In the genomic region with DNA sequence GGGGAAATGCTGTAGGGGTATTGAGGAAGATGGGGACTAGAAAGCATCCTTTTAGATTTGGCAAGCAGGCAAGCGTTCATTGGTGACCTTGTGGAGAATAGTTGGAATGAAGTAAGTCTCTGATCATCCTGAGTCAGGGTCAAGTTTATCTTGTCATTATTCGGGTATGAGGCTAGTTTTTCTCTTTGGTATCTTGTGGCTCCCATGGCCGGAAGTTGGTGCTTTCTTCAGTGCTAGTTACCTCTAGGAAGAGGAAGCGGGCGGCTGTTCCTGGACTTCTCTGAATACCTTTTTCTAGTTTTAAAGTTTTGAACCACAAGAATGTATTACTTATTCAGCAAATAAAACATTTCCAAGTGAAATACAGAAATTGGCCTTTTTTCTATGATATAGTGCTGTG, we compare ENCODE assay signal across 14 cellular contexts. TPM values are rescaled to one million over a fixed set of nuclear protein-coding genes. Genes with fewer than 3 reads are reported as not detected.
DNase-seq lines count a peak whose midpoint lies in the region; ATAC-seq lines count a peak whose summit lies in the region.
"Had no signal": no experiment of that assay in that cellular context is flagged by ENCODE, and none has a peak within 500 bp of the region (broad histone marks: within the 10 kb centered on the region; RNA-seq: fewer than 3 reads in every experiment).

No MANE protein-coding gene starts in this region.

- peaks cover 43% of the 10 kb centered on the region for H3K4me1 Mint-ChIP-seq in activated T-cell treated with anti-CD3 and anti-CD28 coated beads, Interleukin-2, amount 50 U/mL, for 4 hours (ENCODE audit: low read depth)
- H3K4me1 Mint-ChIP-seq in activated naive CD8-positive, alpha-beta T cell treated with anti-CD3 and anti-CD28 coated beads for 36 hours, result peaks cover 45% of the 10 kb centered on the region
- H3K4me1 Mint-ChIP-seq in stimulated activated effector memory CD8-positive, alpha-beta T cell treated with anti-CD3 and anti-CD28 coated beads, Interleukin-12 subunit alpha, Interleukin-12 subunit beta, amount 100 ng/mL, for 72 hours, result peaks cover 36% of the 10 kb centered on the region

- no peaks in the 10 kb centered on the region for H3K79me2 ChIP-seq in Karpas-422 (ENCODE audit: low read length)

- H3K9me3 ChIP-seq in Karpas-422 (ENCODE audit: low read length), result no peaks in the 10 kb centered on the region
- H3K9me3 ChIP-seq: SJCRH30 had no signal

- DNase-seq in activated T-cell treated with anti-CD3 and anti-CD28 coated beads, Interleukin-2, amount 50 U/mL, for 4 hours, result no peak
- DNase-seq in activated T-cell treated with anti-CD3 and anti-CD28 coated beads, Interleukin-2, amount 50 U/mL, for 1 hour, result no peak
- peak; percentile 53 for DNase-seq in Karpas-422
- DNase-seq in activated naive CD8-positive, alpha-beta T cell treated with anti-CD3 and anti-CD28 coated beads for 36 hours, result no peak
- peak in 1 of 2 donors; percentile 49 for DNase-seq in stimulated activated effector memory CD8-positive, alpha-beta T cell treated with anti-CD3 and anti-CD28 coated beads, Interleukin-12 subunit alpha, Interleukin-12 subunit beta, amount 100 ng/mL, for 72 hours (ENCODE audit: low spot score in 2 of 2)
- no peak for DNase-seq in hippocampal formation (lab: John Stamatoyannopoulos, UW)
- DNase-seq: activated CD4-positive, CD25-positive, alpha-beta regulatory T cell treated with anti-CD3 and anti-CD28 coated beads, Interleukin-2, amount 50 U/mL, for 72 hours; anterior cingulate cortex; DND-41; hypothalamus; SJCRH30; stimulated activated CD4-positive, alpha-beta T cell treated with anti-CD3 and anti-CD28 coated beads, Interleukin-4, amount 100 ng/mL, for 24 hours had no signal

- H3K4me1 ChIP-seq in Karpas-422 (ENCODE audit: low read length), result peaks cover 29% of the 10 kb centered on the region

- no peaks in the 10 kb centered on the region for H3K36me3 ChIP-seq in Karpas-422 (ENCODE audit: insufficient read depth, low read length)
- H3K36me3 ChIP-seq: SJCRH30 had no signal

- H3K4me3 ChIP-seq in Karpas-422 (ENCODE audit: low read length), result peak overlapping the region; percentile 41; the same call in 1 of the 2 replicates
- H3K4me3 ChIP-seq: SJCRH30 had no signal

- H3K9ac ChIP-seq in Karpas-422 (ENCODE audit: low read length), result no peak overlapping the region

- no peaks in the 10 kb centered on the region for H3K9me2 ChIP-seq in Karpas-422 (replicated peaks; ENCODE audit: insufficient read depth, low read length)

- peak overlapping the region; percentile 47 for H3K4me3 Mint-ChIP-seq in activated T-cell treated with anti-CD3 and anti-CD28 coated beads, Interleukin-2, amount 50 U/mL, for 4 hours
- H3K4me3 Mint-ChIP-seq in activated naive CD8-positive, alpha-beta T cell treated with anti-CD3 and anti-CD28 coated beads for 36 hours, result peak overlapping the region; percentile 33
- H3K4me3 Mint-ChIP-seq in stimulated activated effector memory CD8-positive, alpha-beta T cell treated with anti-CD3 and anti-CD28 coated beads, Interleukin-12 subunit alpha, Interleukin-12 subunit beta, amount 100 ng/mL, for 72 hours, result peak overlapping the region; percentile 47

- no peak for ATAC-seq in activated T-cell treated with anti-CD3 and anti-CD28 coated beads, Interleukin-2, amount 50 U/mL, for 4 hours
- peak; percentile 60 for ATAC-seq in stimulated activated effector memory CD8-positive, alpha-beta T cell treated with anti-CD3 and anti-CD28 coated beads, Interleukin-12 subunit alpha, Interleukin-12 subunit beta, amount 100 ng/mL, for 72 hours
- no peak for ATAC-seq in GM18498 (IDR thresholded peaks at IDR 0.05; ENCODE audit: unreplicated experiment)
- no peak for ATAC-seq in GM18861 (IDR thresholded peaks at IDR 0.05; ENCODE audit: unreplicated experiment)

- peak overlapping the region; percentile 53 for H3K4me2 ChIP-seq in Karpas-422 (ENCODE audit: low read depth, low read length, poor library complexity, severe bottlenecking)

- H3K27me3 ChIP-seq in Karpas-422 (ENCODE audit: low read length), result no peaks in the 10 kb centered on the region
- H3K27me3 ChIP-seq: SJCRH30 had no signal

- no peaks in the 10 kb centered on the region for H3K36me3 Mint-ChIP-seq in activated T-cell treated with anti-CD3 and anti-CD28 coated beads, Interleukin-2, amount 50 U/mL, for 4 hours (ENCODE audit: insufficient read depth)
- peaks cover 16% of the 10 kb centered on the region for H3K36me3 Mint-ChIP-seq in activated naive CD8-positive, alpha-beta T cell treated with anti-CD3 and anti-CD28 coated beads for 36 hours
- peaks cover 5% of the 10 kb centered on the region for H3K36me3 Mint-ChIP-seq in stimulated activated effector memory CD8-positive, alpha-beta T cell treated with anti-CD3 and anti-CD28 coated beads, Interleukin-12 subunit alpha, Interleukin-12 subunit beta, amount 100 ng/mL, for 72 hours

- H3K27ac ChIP-seq in Karpas-422 (ENCODE audit: low read length), result no peak overlapping the region
- H3K27ac ChIP-seq: SJCRH30 had no signal

- H3K9me3 Mint-ChIP-seq in activated T-cell treated with anti-CD3 and anti-CD28 coated beads, Interleukin-2, amount 50 U/mL, for 4 hours, result no peaks in the 10 kb centered on the region
- no peaks in the 10 kb centered on the region for H3K9me3 Mint-ChIP-seq in activated naive CD8-positive, alpha-beta T cell treated with anti-CD3 and anti-CD28 coated beads for 36 hours
- H3K9me3 Mint-ChIP-seq in stimulated activated effector memory CD8-positive, alpha-beta T cell treated with anti-CD3 and anti-CD28 coated beads, Interleukin-12 subunit alpha, Interleukin-12 subunit beta, amount 100 ng/mL, for 72 hours, result no peaks in the 10 kb centered on the region

- 0 out of 2 replicates have a peak overlapping the region, but pooled peaks have one; percentile 17 for H2AFZ ChIP-seq in Karpas-422 (ENCODE audit: low read length)

- H3K27ac Mint-ChIP-seq in activated naive CD8-positive, alpha-beta T cell treated with anti-CD3 and anti-CD28 coated beads for 36 hours, result peak overlapping the region; percentile 79
- H3K27ac Mint-ChIP-seq in stimulated activated effector memory CD8-positive, alpha-beta T cell treated with anti-CD3 and anti-CD28 coated beads, Interleukin-12 subunit alpha, Interleukin-12 subunit beta, amount 100 ng/mL, for 72 hours, result peak overlapping the region; percentile 63

- no peaks in the 10 kb centered on the region for H3K27me3 Mint-ChIP-seq in activated T-cell treated with anti-CD3 and anti-CD28 coated beads, Interleukin-2, amount 50 U/mL, for 4 hours (ENCODE audit: low read depth)
- no peaks in the 10 kb centered on the region for H3K27me3 Mint-ChIP-seq in activated naive CD8-positive, alpha-beta T cell treated with anti-CD3 and anti-CD28 coated beads for 36 hours

- no peaks in the 10 kb centered on the region for H4K20me1 ChIP-seq in Karpas-422 (ENCODE audit: insufficient read depth, low read depth, low read length)

RNA-seq across cellular contexts. Expression of a gene that starts 9.2 kb away (rescaled TPM):
- 100 to 1,000 TPM; 113 to 125 (median 122) TPM for total RNA-seq in activated T-cell treated with anti-CD3 and anti-CD28 coated beads, Interleukin-2, amount 50 U/mL, for 4 hours
- total RNA-seq in Karpas-422 (2014; rRNA removed; shearing (Covaris generic); ENCODE audit: low replicate concordance), result 23.2 and 38.8 TPM in 2 replicates
- 100 to 1,000 TPM; 143 to 156 TPM for total RNA-seq in activated naive CD8-positive, alpha-beta T cell treated with anti-CD3 and anti-CD28 coated beads for 36 hours

RNA-seq across cellular contexts. Expression of a gene that starts 45.7 kb away (rescaled TPM):
- 10 to 100 TPM; 48.9 to 54.8 (median 50.2) TPM for total RNA-seq in activated T-cell treated with anti-CD3 and anti-CD28 coated beads, Interleukin-2, amount 50 U/mL, for 4 hours
- 14.1 and 15.9 TPM in 2 replicates for total RNA-seq in Karpas-422 (2014; rRNA removed; shearing (Covaris generic); ENCODE audit: low replicate concordance)
- total RNA-seq in activated naive CD8-positive, alpha-beta T cell treated with anti-CD3 and anti-CD28 coated beads for 36 hours, result 10 to 100 TPM; 50.6 to 51.5 TPM
